In genomic region chr1:219312967-219313366, GRCh38 we compare ENCODE assay signal across 18 cellular contexts.
DNase-seq lines count a peak whose midpoint lies in the region; ATAC-seq and TF ChIP-seq lines count a peak whose summit lies in the region.
"Had no signal": no experiment of that assay in that cellular context is flagged by ENCODE, and none has a peak within 500 bp of the region (broad histone marks: within the 10 kb centered on the region; RNA-seq: fewer than 3 reads in every experiment).

No MANE protein-coding gene starts in this region.

- H2AFZ ChIP-seq in ACC112 (ENCODE audit: low read length, unreplicated experiment) (no peak overlapping the region), HCT116 (ENCODE audit: low read depth, low read length, poor library complexity, severe bottlenecking) (no peak overlapping the region), PC-9 (no peak overlapping the region)

- peak; percentile 61; the same call in 1 of the 2 replicates for ATAC-seq in HCT116
- no peak for ATAC-seq in activated CD4-positive, CD25-positive, alpha-beta regulatory T cell treated with anti-CD3 and anti-CD28 coated beads, Interleukin-2, amount 50 U/mL, for 24 hours
- ATAC-seq: stimulated activated effector memory CD8-positive, alpha-beta T cell treated with anti-CD3 and anti-CD28 coated beads, Interleukin-12 subunit alpha, Interleukin-12 subunit beta, amount 100 ng/mL, for 72 hours had no signal

- TF ChIP-seq EP300 in suprapubic skin (IDR thresholded peaks at IDR 0.05): no peak

- H3K36me3 ChIP-seq in ACC112 (ENCODE audit: insufficient read depth, low read length): peaks cover 12% of the 10 kb centered on the region
- no peaks in the 10 kb centered on the region for H3K36me3 ChIP-seq in HCT116 (ENCODE audit: control insufficient read depth in 1 of 2, insufficient read depth in 2 of 2, low read length in 2 of 2)
- H3K36me3 ChIP-seq in PC-9 (ENCODE audit: low read depth): no peaks in the 10 kb centered on the region
- no peaks in the 10 kb centered on the region for H3K36me3 ChIP-seq in suprapubic skin
- H3K36me3 ChIP-seq: prostate gland had no signal

- CTCF ChIA-PET in HCT116 (lab: Charles Lee) (no interaction called here), PC-9 (lab: Charles Lee) (no interaction called here)

- H3K4me1 ChIP-seq in ACC112 (ENCODE audit: control insufficient read depth, insufficient read depth, low read length, unreplicated experiment) (peaks cover 15% of the 10 kb centered on the region), HCT116 (ENCODE audit: control insufficient read depth in 1 of 2, insufficient read depth in 2 of 2, low read length in 2 of 2) (peaks cover 18 to 25% of the 10 kb centered on the region in 2 experiments; a peak in 3 of 4 replicates), PC-9 (replicated peaks; ENCODE audit: insufficient read depth) (no peaks in the 10 kb centered on the region), suprapubic skin (no peaks in the 10 kb centered on the region)
- H3K4me1 ChIP-seq: prostate gland had no signal

- H3K27me3 ChIP-seq in ACC112 (ENCODE audit: insufficient read depth, low read length) (no peaks in the 10 kb centered on the region), HCT116 (ENCODE audit: insufficient read depth, low read length) (no peaks in the 10 kb centered on the region), PC-9 (ENCODE audit: insufficient read depth, low read depth) (no peaks in the 10 kb centered on the region), suprapubic skin (no peaks in the 10 kb centered on the region)

- no peaks in the 10 kb centered on the region for H3F3A ChIP-seq in PC-9 (ENCODE audit: insufficient read depth, low read depth)

- H3K79me2 ChIP-seq in ACC112 (ENCODE audit: control insufficient read depth, insufficient read depth, low read length, unreplicated experiment) (no peaks in the 10 kb centered on the region), HCT116 (ENCODE audit: insufficient read depth, low read length) (no peaks in the 10 kb centered on the region), PC-9 (ENCODE audit: low read depth) (no peaks in the 10 kb centered on the region)

- TF ChIP-seq CTCF in HCT116 (IDR thresholded peaks at IDR 0.05 in 2 of 3, conservative IDR thresholded peaks at IDR 0.05 in 1 of 3; ENCODE audit: borderline replicate concordance in 1 of 3, insufficient read depth in 1 of 3, low read depth in 2 of 3, low read length in 2 of 3): no peak
- TF ChIP-seq CTCF in PC-9 (conservative IDR thresholded peaks at IDR 0.05): no peak
- TF ChIP-seq CTCF in suprapubic skin (IDR thresholded peaks at IDR 0.05): no peak

- DNase-seq in HCT116 (ENCODE audit: low read depth, low spot score) (no peak), amniotic epithelial cell (ENCODE audit: low read depth) (peak; percentile 74), hepatic stellate cell (ENCODE audit: low spot score) (peak; percentile 69), NCI-H146 treated with DMSO at 0.1 percent for 48 hours (lab: John Stamatoyannopoulos, UW; ENCODE audit: unreplicated experiment) (no peak), PC-9 (no peak), suprapubic skin (ENCODE audit: low spot score in 2 of 2) (no peak)
- DNase-seq: activated CD4-positive, CD25-positive, alpha-beta regulatory T cell; activated CD8-positive, alpha-beta memory T cell treated with anti-CD3 and anti-CD28 coated beads, Interleukin-2, amount 50 U/mL, for 4 hours; activated naive CD4-positive, alpha-beta T cell treated with anti-CD3 and anti-CD28 coated beads, Interleukin-2, amount 10 ng/mL, durations not matched to agents 7 days and 5 days; cerebellar nuclear complex; foreskin melanocyte; MM.1S; NCI-H2171; stimulated activated CD4-positive, alpha-beta T cell treated with anti-CD3 and anti-CD28 coated beads, Interleukin-4, amount 100 ng/mL, for 1 hour had no signal

- H3K4me3 ChIP-seq in ACC112 (ENCODE audit: low read depth, low read length): no peak overlapping the region
- no peak overlapping the region for H3K4me3 ChIP-seq in HCT116 (replicated peaks in 1 of 2; ENCODE audit: low read depth in 1 of 2, low read length in 2 of 2)
- H3K4me3 ChIP-seq in PC-9: no peak overlapping the region
- no peak overlapping the region for H3K4me3 ChIP-seq in suprapubic skin
- H3K4me3 ChIP-seq: prostate gland had no signal

- no peak for TF ChIP-seq POLR2A in HCT116 (IDR thresholded peaks at IDR 0.05; ENCODE audit: borderline replicate concordance, extremely low read depth, insufficient read depth, insufficient read length)
- no peak for TF ChIP-seq POLR2A in suprapubic skin (IDR thresholded peaks at IDR 0.05)

- H4K20me1 ChIP-seq in HCT116 (ENCODE audit: insufficient read depth) (no peaks in the 10 kb centered on the region), PC-9 (ENCODE audit: insufficient read depth) (no peaks in the 10 kb centered on the region)

- H3K9ac ChIP-seq in HCT116 (ENCODE audit: low read length): no peak overlapping the region

- H3K4me2 ChIP-seq in HCT116 (ENCODE audit: low read length) (no peak overlapping the region), PC-9 (no peak overlapping the region)

- H3K9me3 ChIP-seq in HCT116 (ENCODE audit: control insufficient read depth in 1 of 2, insufficient read depth in 1 of 2, low read depth in 1 of 2, low read length in 2 of 2) (no peaks in the 10 kb centered on the region), PC-9 (ENCODE audit: insufficient read depth, low read depth) (no peaks in the 10 kb centered on the region), suprapubic skin (no peaks in the 10 kb centered on the region)
- H3K9me3 ChIP-seq: prostate gland had no signal

- POLR2A ChIA-PET in HCT116 (lab: Charles Lee) (no interaction called here), PC-9 (lab: Charles Lee; ENCODE audit: unreplicated experiment) (no interaction called here)

- no peak for TF ChIP-seq RAD21 in HCT116 (IDR thresholded peaks at IDR 0.05; ENCODE audit: low read depth)

- WGBS in suprapubic skin: 73% methylated on average over 3 of the region's 3 CpGs

- RAD21 ChIA-PET in HCT116 (lab: Charles Lee; ENCODE audit: low non-redundant PET in 1 of 2, low total read pairs in 2 of 2, uncharacterized antibody in 2 of 2, unreplicated experiment in 2 of 2): no interaction called here

- BruUV-seq in HCT116 (replicated peaks; lab: Mats Ljungman, UMichigan) (no TSS peak), PC-9 (replicated peaks; lab: Mats Ljungman, UMichigan) (no TSS peak)

- intact Hi-C loops in HCT116 (cut with micrococcal nuclease) (no loop called here), PC-9 (cut with micrococcal nuclease; ENCODE audit: unreplicated experiment) (loop anchor here (10.0 kb wide), 1 partner anchor 978 kb away; no protein-coding TSS in a partner anchor)

- H3K27ac ChIP-seq in ACC112 (ENCODE audit: low read depth, low read length) (peak overlapping the region; percentile 58), HCT116 (ENCODE audit: low read depth, low read length) (peak overlapping the region; percentile 45; the same call in 1 of the 2 replicates), PC-9 (no peak overlapping the region), suprapubic skin (no peak overlapping the region)
- H3K27ac ChIP-seq: prostate gland had no signal

- H3K9me2 ChIP-seq in HCT116 (ENCODE audit: insufficient read depth) (no peaks in the 10 kb centered on the region), PC-9 (ENCODE audit: insufficient read depth) (no peaks in the 10 kb centered on the region)

TF ChIP-seq in HCT116, 20 proteins besides CTCF, POLR2A, EP300 and RAD21:
- no peak for TF ChIP-seq FOSL1 (IDR thresholded peaks at IDR 0.05; ENCODE audit: low read depth)
- no peak for TF ChIP-seq SIN3A (IDR thresholded peaks at IDR 0.05; ENCODE audit: low read depth)
- no peak for TF ChIP-seq CBX3 (IDR thresholded peaks at IDR 0.05; ENCODE audit: low read depth)
- no peak for TF ChIP-seq EZH2phosphoT487 (IDR thresholded peaks at IDR 0.05; ENCODE audit: borderline replicate concordance)
- no peak for TF ChIP-seq POLR2AphosphoS5 (IDR thresholded peaks at IDR 0.05; ENCODE audit: low read depth, low read length)

Comparison
In these comparisons a context has a peak if more than half of its experiments do, and no peak if none do; other contexts are left out.
1. H3K27ac ChIP-seq: peak in ACC112 (single experiment) and HCT116 (single experiment); none in PC-9 (single experiment) and suprapubic skin (single experiment).
2. DNase-seq: peak in amniotic epithelial cell (single experiment) and hepatic stellate cell (single experiment); none in HCT116 (single experiment), NCI-H146 treated with DMSO at 0.1 percent for 48 hours (single experiment), PC-9 (0 of 2) and suprapubic skin (0 of 2).